1 cellular context compared by ENCODE assay signal in genomic region chr1:56189946-56190920, GRCh38.
A peak's percentile ranks its signal among the peaks of the same experiment; 100 is the strongest.
TF ChIP-seq lines count a peak whose summit lies in the region.

No MANE protein-coding gene starts in this region.

TF ChIP-seq in HepG2, 621 proteins besides CTCF, POLR2A, EP300 and RAD21 (continued from another document and continues in another):
- TF ChIP-seq, protein P1, sequence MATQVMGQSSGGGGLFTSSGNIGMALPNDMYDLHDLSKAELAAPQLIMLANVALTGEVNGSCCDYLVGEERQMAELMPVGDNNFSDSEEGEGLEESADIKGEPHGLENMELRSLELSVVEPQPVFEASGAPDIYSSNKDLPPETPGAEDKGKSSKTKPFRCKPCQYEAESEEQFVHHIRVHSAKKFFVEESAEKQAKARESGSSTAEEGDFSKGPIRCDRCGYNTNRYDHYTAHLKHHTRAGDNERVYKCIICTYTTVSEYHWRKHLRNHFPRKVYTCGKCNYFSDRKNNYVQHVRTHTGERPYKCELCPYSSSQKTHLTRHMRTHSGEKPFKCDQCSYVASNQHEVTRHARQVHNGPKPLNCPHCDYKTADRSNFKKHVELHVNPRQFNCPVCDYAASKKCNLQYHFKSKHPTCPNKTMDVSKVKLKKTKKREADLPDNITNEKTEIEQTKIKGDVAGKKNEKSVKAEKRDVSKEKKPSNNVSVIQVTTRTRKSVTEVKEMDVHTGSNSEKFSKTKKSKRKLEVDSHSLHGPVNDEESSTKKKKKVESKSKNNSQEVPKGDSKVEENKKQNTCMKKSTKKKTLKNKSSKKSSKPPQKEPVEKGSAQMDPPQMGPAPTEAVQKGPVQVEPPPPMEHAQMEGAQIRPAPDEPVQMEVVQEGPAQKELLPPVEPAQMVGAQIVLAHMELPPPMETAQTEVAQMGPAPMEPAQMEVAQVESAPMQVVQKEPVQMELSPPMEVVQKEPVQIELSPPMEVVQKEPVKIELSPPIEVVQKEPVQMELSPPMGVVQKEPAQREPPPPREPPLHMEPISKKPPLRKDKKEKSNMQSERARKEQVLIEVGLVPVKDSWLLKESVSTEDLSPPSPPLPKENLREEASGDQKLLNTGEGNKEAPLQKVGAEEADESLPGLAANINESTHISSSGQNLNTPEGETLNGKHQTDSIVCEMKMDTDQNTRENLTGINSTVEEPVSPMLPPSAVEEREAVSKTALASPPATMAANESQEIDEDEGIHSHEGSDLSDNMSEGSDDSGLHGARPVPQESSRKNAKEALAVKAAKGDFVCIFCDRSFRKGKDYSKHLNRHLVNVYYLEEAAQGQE (IDR thresholded peaks at IDR 0.05; ENCODE audit: borderline replicate concordance in 1 of 2, low read depth in 1 of 2, low read length in 2 of 2): peak in 1 of 2 experiments; percentile 67; a peak in 2 of 4 replicates
- TF ChIP-seq HIVEP1 (CRISPR knock-in tag; IDR thresholded peaks at IDR 0.05) (no peak; the same call in 1 of the 2 replicates), GLI4 (CRISPR knock-in tag; IDR thresholded peaks at IDR 0.05; ENCODE audit: borderline replicate concordance) (no peak), ZNF749 (CRISPR knock-in tag; IDR thresholded peaks at IDR 0.05; ENCODE audit: borderline replicate concordance) (no peak), NPAS2 (CRISPR knock-in tag; IDR thresholded peaks at IDR 0.05; ENCODE audit: borderline replicate concordance) (no peak), ZNF329 (CRISPR knock-in tag; IDR thresholded peaks at IDR 0.05; ENCODE audit: low read depth) (no peak), KMT2B (CRISPR knock-in tag; IDR thresholded peaks at IDR 0.05) (no peak), ZNF557 (CRISPR knock-in tag; IDR thresholded peaks at IDR 0.05) (no peak), ZBTB8A (CRISPR knock-in tag; IDR thresholded peaks at IDR 0.05; ENCODE audit: borderline replicate concordance, low read depth) (no peak), ZBTB26 (CRISPR knock-in tag; IDR thresholded peaks at IDR 0.05; ENCODE audit: borderline replicate concordance) (no peak), ZNF7 (CRISPR knock-in tag; IDR thresholded peaks at IDR 0.05) (peak; percentile 28; the same call in 1 of the 2 replicates), RAD51 (IDR thresholded peaks at IDR 0.05; ENCODE audit: borderline replicate concordance) (no peak), FOXP1 (IDR thresholded peaks at IDR 0.05) (peak; percentile 81), FOXP1 (CRISPR knock-in tag; IDR thresholded peaks at IDR 0.05) (peak; percentile 92), ZNF564 (CRISPR knock-in tag; IDR thresholded peaks at IDR 0.05) (no peak), SKIL (CRISPR knock-in tag; IDR thresholded peaks at IDR 0.05; ENCODE audit: borderline replicate concordance) (peak; percentile 67), ZNF232 (CRISPR knock-in tag; IDR thresholded peaks at IDR 0.05; ENCODE audit: borderline replicate concordance) (no peak), ZZZ3 (CRISPR knock-in tag; IDR thresholded peaks at IDR 0.05; ENCODE audit: borderline replicate concordance) (0 out of 2 replicates have a peak, but pooled peaks have one; percentile 50), ELF1 (CRISPR knock-in tag; IDR thresholded peaks at IDR 0.05) (peak; percentile 55), SALL1 (CRISPR knock-in tag; IDR thresholded peaks at IDR 0.05) (peak; percentile 94), CHD4 (IDR thresholded peaks at IDR 0.05; ENCODE audit: borderline replicate concordance, low read length) (no peak), FOXJ3 (CRISPR knock-in tag; IDR thresholded peaks at IDR 0.05; ENCODE audit: borderline replicate concordance) (peak; percentile 96), DRAP1 (CRISPR knock-in tag; IDR thresholded peaks at IDR 0.05) (peak; percentile 78), ZBTB3 (CRISPR knock-in tag; IDR thresholded peaks at IDR 0.05; ENCODE audit: borderline replicate concordance, low read depth) (peak; percentile 64; the same call in 1 of the 2 replicates), ATF7 (IDR thresholded peaks at IDR 0.05) (peak; percentile 91), ATF7 (CRISPR knock-in tag; IDR thresholded peaks at IDR 0.05) (peak; percentile 93; the same call in 1 of the 2 replicates), ZNF790 (CRISPR knock-in tag; IDR thresholded peaks at IDR 0.05; ENCODE audit: borderline replicate concordance) (no peak), TOE1 (CRISPR knock-in tag; IDR thresholded peaks at IDR 0.05) (no peak; the same call in 1 of the 2 replicates), NFYC (CRISPR knock-in tag; IDR thresholded peaks at IDR 0.05) (peak; percentile 12; the same call in 1 of the 2 replicates), ATAD3A (CRISPR knock-in tag; IDR thresholded peaks at IDR 0.05) (no peak), CHCHD3 (CRISPR knock-in tag; IDR thresholded peaks at IDR 0.05) (no peak), MXI1 (IDR thresholded peaks at IDR 0.05; ENCODE audit: borderline replicate concordance, low read depth, low read length) (peak; percentile 46; the same call in 1 of the 3 replicates), KAT8 (CRISPR knock-in tag; IDR thresholded peaks at IDR 0.05) (peak; percentile 89), ZKSCAN1 (IDR thresholded peaks at IDR 0.05; ENCODE audit: low read length) (peak; percentile 61; the same call in 1 of the 2 replicates), ZNF230 (CRISPR knock-in tag; IDR thresholded peaks at IDR 0.05) (peak; percentile 74; the same call in 1 of the 2 replicates), HMG20A (CRISPR knock-in tag; IDR thresholded peaks at IDR 0.05; ENCODE audit: borderline replicate concordance) (peak; percentile 99), MLLT10 (CRISPR knock-in tag; IDR thresholded peaks at IDR 0.05) (no peak)
- TF ChIP-seq, protein P2, sequence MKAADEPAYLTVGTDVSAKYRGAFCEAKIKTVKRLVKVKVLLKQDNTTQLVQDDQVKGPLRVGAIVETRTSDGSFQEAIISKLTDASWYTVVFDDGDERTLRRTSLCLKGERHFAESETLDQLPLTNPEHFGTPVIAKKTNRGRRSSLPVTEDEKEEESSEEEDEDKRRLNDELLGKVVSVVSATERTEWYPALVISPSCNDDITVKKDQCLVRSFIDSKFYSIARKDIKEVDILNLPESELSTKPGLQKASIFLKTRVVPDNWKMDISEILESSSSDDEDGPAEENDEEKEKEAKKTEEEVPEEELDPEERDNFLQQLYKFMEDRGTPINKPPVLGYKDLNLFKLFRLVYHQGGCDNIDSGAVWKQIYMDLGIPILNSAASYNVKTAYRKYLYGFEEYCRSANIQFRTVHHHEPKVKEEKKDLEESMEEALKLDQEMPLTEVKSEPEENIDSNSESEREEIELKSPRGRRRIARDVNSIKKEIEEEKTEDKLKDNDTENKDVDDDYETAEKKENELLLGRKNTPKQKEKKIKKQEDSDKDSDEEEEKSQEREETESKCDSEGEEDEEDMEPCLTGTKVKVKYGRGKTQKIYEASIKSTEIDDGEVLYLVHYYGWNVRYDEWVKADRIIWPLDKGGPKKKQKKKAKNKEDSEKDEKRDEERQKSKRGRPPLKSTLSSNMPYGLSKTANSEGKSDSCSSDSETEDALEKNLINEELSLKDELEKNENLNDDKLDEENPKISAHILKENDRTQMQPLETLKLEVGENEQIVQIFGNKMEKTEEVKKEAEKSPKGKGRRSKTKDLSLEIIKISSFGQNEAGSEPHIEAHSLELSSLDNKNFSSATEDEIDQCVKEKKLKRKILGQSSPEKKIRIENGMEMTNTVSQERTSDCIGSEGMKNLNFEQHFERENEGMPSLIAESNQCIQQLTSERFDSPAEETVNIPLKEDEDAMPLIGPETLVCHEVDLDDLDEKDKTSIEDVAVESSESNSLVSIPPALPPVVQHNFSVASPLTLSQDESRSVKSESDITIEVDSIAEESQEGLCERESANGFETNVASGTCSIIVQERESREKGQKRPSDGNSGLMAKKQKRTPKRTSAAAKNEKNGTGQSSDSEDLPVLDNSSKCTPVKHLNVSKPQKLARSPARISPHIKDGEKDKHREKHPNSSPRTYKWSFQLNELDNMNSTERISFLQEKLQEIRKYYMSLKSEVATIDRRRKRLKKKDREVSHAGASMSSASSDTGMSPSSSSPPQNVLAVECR (CRISPR knock-in tag; IDR thresholded peaks at IDR 0.05; ENCODE audit: borderline replicate concordance): peak; percentile 58; the same call in 1 of the 2 replicates
- TF ChIP-seq, protein P3, sequence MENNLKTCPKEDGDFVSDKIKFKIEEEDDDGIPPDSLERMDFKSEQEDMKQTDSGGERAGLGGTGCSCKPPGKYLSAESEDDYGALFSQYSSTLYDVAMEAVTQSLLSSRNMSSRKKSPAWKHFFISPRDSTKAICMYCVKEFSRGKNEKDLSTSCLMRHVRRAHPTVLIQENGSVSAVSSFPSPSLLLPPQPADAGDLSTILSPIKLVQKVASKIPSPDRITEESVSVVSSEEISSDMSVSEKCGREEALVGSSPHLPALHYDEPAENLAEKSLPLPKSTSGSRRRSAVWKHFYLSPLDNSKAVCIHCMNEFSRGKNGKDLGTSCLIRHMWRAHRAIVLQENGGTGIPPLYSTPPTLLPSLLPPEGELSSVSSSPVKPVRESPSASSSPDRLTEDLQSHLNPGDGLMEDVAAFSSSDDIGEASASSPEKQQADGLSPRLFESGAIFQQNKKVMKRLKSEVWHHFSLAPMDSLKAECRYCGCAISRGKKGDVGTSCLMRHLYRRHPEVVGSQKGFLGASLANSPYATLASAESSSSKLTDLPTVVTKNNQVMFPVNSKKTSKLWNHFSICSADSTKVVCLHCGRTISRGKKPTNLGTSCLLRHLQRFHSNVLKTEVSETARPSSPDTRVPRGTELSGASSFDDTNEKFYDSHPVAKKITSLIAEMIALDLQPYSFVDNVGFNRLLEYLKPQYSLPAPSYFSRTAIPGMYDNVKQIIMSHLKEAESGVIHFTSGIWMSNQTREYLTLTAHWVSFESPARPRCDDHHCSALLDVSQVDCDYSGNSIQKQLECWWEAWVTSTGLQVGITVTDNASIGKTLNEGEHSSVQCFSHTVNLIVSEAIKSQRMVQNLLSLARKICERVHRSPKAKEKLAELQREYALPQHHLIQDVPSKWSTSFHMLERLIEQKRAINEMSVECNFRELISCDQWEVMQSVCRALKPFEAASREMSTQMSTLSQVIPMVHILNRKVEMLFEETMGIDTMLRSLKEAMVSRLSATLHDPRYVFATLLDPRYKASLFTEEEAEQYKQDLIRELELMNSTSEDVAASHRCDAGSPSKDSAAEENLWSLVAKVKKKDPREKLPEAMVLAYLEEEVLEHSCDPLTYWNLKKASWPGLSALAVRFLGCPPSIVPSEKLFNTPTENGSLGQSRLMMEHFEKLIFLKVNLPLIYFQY (CRISPR knock-in tag; IDR thresholded peaks at IDR 0.05; ENCODE audit: borderline replicate concordance): 0 out of 2 replicates have a peak, but pooled peaks have one; percentile 46
- TF ChIP-seq, protein P4, sequence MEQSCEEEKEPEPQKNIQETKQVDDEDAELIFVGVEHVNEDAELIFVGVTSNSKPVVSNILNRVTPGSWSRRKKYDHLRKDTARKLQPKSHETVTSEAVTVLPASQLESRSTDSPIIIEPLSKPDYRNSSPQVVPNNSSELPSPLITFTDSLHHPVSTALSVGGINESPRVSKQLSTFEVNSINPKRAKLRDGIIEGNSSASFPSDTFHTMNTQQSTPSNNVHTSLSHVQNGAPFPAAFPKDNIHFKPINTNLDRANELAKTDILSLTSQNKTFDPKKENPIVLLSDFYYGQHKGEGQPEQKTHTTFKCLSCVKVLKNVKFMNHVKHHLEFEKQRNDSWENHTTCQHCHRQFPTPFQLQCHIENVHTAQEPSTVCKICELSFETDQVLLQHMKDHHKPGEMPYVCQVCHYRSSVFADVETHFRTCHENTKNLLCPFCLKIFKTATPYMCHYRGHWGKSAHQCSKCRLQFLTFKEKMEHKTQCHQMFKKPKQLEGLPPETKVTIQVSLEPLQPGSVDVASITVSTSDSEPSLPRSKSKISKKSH (CRISPR knock-in tag; IDR thresholded peaks at IDR 0.05; ENCODE audit: borderline replicate concordance): no peak
- TF ChIP-seq, protein P5, sequence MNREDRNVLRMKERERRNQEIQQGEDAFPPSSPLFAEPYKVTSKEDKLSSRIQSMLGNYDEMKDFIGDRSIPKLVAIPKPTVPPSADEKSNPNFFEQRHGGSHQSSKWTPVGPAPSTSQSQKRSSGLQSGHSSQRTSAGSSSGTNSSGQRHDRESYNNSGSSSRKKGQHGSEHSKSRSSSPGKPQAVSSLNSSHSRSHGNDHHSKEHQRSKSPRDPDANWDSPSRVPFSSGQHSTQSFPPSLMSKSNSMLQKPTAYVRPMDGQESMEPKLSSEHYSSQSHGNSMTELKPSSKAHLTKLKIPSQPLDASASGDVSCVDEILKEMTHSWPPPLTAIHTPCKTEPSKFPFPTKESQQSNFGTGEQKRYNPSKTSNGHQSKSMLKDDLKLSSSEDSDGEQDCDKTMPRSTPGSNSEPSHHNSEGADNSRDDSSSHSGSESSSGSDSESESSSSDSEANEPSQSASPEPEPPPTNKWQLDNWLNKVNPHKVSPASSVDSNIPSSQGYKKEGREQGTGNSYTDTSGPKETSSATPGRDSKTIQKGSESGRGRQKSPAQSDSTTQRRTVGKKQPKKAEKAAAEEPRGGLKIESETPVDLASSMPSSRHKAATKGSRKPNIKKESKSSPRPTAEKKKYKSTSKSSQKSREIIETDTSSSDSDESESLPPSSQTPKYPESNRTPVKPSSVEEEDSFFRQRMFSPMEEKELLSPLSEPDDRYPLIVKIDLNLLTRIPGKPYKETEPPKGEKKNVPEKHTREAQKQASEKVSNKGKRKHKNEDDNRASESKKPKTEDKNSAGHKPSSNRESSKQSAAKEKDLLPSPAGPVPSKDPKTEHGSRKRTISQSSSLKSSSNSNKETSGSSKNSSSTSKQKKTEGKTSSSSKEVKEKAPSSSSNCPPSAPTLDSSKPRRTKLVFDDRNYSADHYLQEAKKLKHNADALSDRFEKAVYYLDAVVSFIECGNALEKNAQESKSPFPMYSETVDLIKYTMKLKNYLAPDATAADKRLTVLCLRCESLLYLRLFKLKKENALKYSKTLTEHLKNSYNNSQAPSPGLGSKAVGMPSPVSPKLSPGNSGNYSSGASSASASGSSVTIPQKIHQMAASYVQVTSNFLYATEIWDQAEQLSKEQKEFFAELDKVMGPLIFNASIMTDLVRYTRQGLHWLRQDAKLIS (CRISPR knock-in tag; IDR thresholded peaks at IDR 0.05): no peak; the same call in 1 of the 2 replicates
